8 cellular contexts compared by ENCODE assay signal in genomic region chr7:118184392-118184899, GRCh38. TPM values are rescaled to one million over a fixed set of nuclear protein-coding genes. Genes with fewer than 3 reads are reported as not detected.
DNase-seq lines count a peak whose midpoint lies in the region; ATAC-seq and TF ChIP-seq lines count a peak whose summit lies in the region.

No MANE protein-coding gene starts in this region.

- H3K27ac Mint-ChIP-seq in activated naive CD4-positive, alpha-beta T cell treated with anti-CD3 and anti-CD28 coated beads for 36 hours, result peak overlapping the region; percentile 98
- H3K27ac Mint-ChIP-seq in T-helper 2 cell treated with Interferon-gamma antibody and Interleukin-4, amounts not matched to agents 5 μg/mL and 100 μg/mL, for 36 hours, result peak overlapping the region; percentile 99

- intact Hi-C loops in activated naive CD4-positive, alpha-beta T cell treated with anti-CD3 and anti-CD28 coated beads for 36 hours (cut with micrococcal nuclease), result loop anchor here (1.0 to 10.0 kb wide), 5 partner anchors 12 to 1970 kb away; partner anchors contain the start of genes CAPZA2 and TES

- H3K27me3 Mint-ChIP-seq in activated naive CD4-positive, alpha-beta T cell treated with anti-CD3 and anti-CD28 coated beads for 36 hours (ENCODE audit: low read depth), result no peaks in the 10 kb centered on the region
- H3K27me3 Mint-ChIP-seq in T-helper 2 cell treated with Interferon-gamma antibody and Interleukin-4, amounts not matched to agents 5 μg/mL and 100 μg/mL, for 36 hours (ENCODE audit: low read depth), result peaks cover 2% of the 10 kb centered on the region

- no peak for ATAC-seq in HG03280 (IDR thresholded peaks at IDR 0.05; ENCODE audit: unreplicated experiment)

- H3K4me3 Mint-ChIP-seq in activated naive CD4-positive, alpha-beta T cell treated with anti-CD3 and anti-CD28 coated beads for 36 hours, result peak overlapping the region; percentile 95
- peak overlapping the region; percentile 97 for H3K4me3 Mint-ChIP-seq in T-helper 2 cell treated with Interferon-gamma antibody and Interleukin-4, amounts not matched to agents 5 μg/mL and 100 μg/mL, for 36 hours

- CTCF ChIA-PET in activated naive CD4-positive, alpha-beta T cell treated with anti-CD3 and anti-CD28 coated beads for 36 hours (lab: Charles Lee), result interaction anchor here (1.4 kb wide), 1 partner anchor 13 kb away, joined by 4 read pairs; no protein-coding TSS in a partner anchor

- H3K4me3 ChIP-seq in fibroblast of the aortic adventitia (ENCODE audit: low read depth, low read length), result peak overlapping the region; percentile 86
- peak overlapping the region; percentile 97 for H3K4me3 ChIP-seq in retinal pigment epithelial cell (ENCODE audit: low read length)

- DNase-seq in activated naive CD4-positive, alpha-beta T cell treated with anti-CD3 and anti-CD28 coated beads for 36 hours, result no peak
- no peak for DNase-seq in activated naive CD4-positive, alpha-beta T cell (lab: John Stamatoyannopoulos, UW)
- DNase-seq in T-helper 2 cell treated with Interferon-gamma antibody and Interleukin-4, amounts not matched to agents 5 μg/mL and 100 μg/mL, for 36 hours (ENCODE audit: low spot score), result no peak
- peak; percentile 33 for DNase-seq in fibroblast of the aortic adventitia (ENCODE audit: low read depth)
- no peak for DNase-seq in retinal pigment epithelial cell (ENCODE audit: low read depth)
- DNase-seq in middle frontal gyrus (ENCODE audit: extremely low spot score, low spot score), result no peak
- no peak for DNase-seq in activated CD4-positive, alpha-beta T cell treated with anti-CD3 and anti-CD28 coated beads for 4 hours

- peaks cover 25% of the 10 kb centered on the region for H3K36me3 Mint-ChIP-seq in activated naive CD4-positive, alpha-beta T cell treated with anti-CD3 and anti-CD28 coated beads for 36 hours (ENCODE audit: low read depth)
- H3K36me3 Mint-ChIP-seq in T-helper 2 cell treated with Interferon-gamma antibody and Interleukin-4, amounts not matched to agents 5 μg/mL and 100 μg/mL, for 36 hours (ENCODE audit: low read depth), result peaks cover 39% of the 10 kb centered on the region

- TF ChIP-seq CTCF in fibroblast of the aortic adventitia (IDR thresholded peaks at IDR 0.05; ENCODE audit: insufficient read depth, low read length), result no peak
- no peak for TF ChIP-seq CTCF in retinal pigment epithelial cell (conservative IDR thresholded peaks at IDR 0.05; ENCODE audit: low read depth, low read length)

- H3K9me3 Mint-ChIP-seq in activated naive CD4-positive, alpha-beta T cell treated with anti-CD3 and anti-CD28 coated beads for 36 hours, result no peaks in the 10 kb centered on the region
- H3K9me3 Mint-ChIP-seq in T-helper 2 cell treated with Interferon-gamma antibody and Interleukin-4, amounts not matched to agents 5 μg/mL and 100 μg/mL, for 36 hours, result no peaks in the 10 kb centered on the region

- peaks cover 32% of the 10 kb centered on the region for H3K4me1 Mint-ChIP-seq in activated naive CD4-positive, alpha-beta T cell treated with anti-CD3 and anti-CD28 coated beads for 36 hours (ENCODE audit: low read depth)
- H3K4me1 Mint-ChIP-seq in T-helper 2 cell treated with Interferon-gamma antibody and Interleukin-4, amounts not matched to agents 5 μg/mL and 100 μg/mL, for 36 hours (ENCODE audit: low read depth), result peaks cover 26% of the 10 kb centered on the region

RNA-seq across cellular contexts. Expression of gene LSM8, which starts 0.5 kb away (rescaled TPM):
- total RNA-seq in activated naive CD4-positive, alpha-beta T cell treated with anti-CD3 and anti-CD28 coated beads for 36 hours, result 10 to 100 TPM; 39.1 to 43.3 TPM
- 49.3 and 69.5 TPM in 2 replicates for total RNA-seq in fibroblast of the aortic adventitia (ENCODE audit: low replicate concordance)

RNA-seq across cellular contexts. Expression of gene ANKRD7, which starts 40.1 kb away (rescaled TPM):
- under 1 TPM in 1 of 2 experiments, not detected in 1; 0.29 TPM for total RNA-seq in activated naive CD4-positive, alpha-beta T cell treated with anti-CD3 and anti-CD28 coated beads for 36 hours
- total RNA-seq in fibroblast of the aortic adventitia (ENCODE audit: low replicate concordance), result 1.4 and 3.9 TPM in 2 replicates
